ENCODE assay signal across 10 cellular contexts in genomic region chr3:52892625-52893311, GRCh38. TPM values are rescaled to one million over a fixed set of nuclear protein-coding genes. Genes with fewer than 3 reads are reported as not detected.
A peak's percentile ranks its signal among the peaks of the same experiment; 100 is the strongest.
DNase-seq lines count a peak whose midpoint lies in the region; ATAC-seq and TF ChIP-seq lines count a peak whose summit lies in the region.
"Had no signal": no experiment of that assay in that cellular context is flagged by ENCODE, and none has a peak within 500 bp of the region (broad histone marks: within the 10 kb centered on the region; RNA-seq: fewer than 3 reads in every experiment).

No MANE protein-coding gene starts in this region.

- no peak for ATAC-seq in HG03571 (IDR thresholded peaks at IDR 0.05; ENCODE audit: unreplicated experiment)
- ATAC-seq: A549 had no signal

- H3K36me3 ChIP-seq in suprapubic skin = no peaks in the 10 kb centered on the region

- no peak for TF ChIP-seq EP300 in suprapubic skin (IDR thresholded peaks at IDR 0.05)

- H3K4me3 ChIP-seq in fibroblast of pulmonary artery (replicated peaks; ENCODE audit: low read depth, low read length) = peak overlapping the region; percentile 4
- H3K4me3 ChIP-seq in suprapubic skin = peak overlapping the region; percentile 6
- H3K4me3 ChIP-seq: A549 had no signal

- H3K4me1 ChIP-seq in suprapubic skin = peaks cover 62% of the 10 kb centered on the region

- H3K9me3 ChIP-seq in suprapubic skin = no peaks in the 10 kb centered on the region
- H3K9me3 ChIP-seq: A549 had no signal

- no peak for TF ChIP-seq POLR2A in suprapubic skin (IDR thresholded peaks at IDR 0.05)

- DNase-seq in NCI-H2227 (lab: John Stamatoyannopoulos, UW; ENCODE audit: unreplicated experiment) (peak; percentile 14), NCI-H2227 treated with DMSO at 0.1 percent for 48 hours (lab: John Stamatoyannopoulos, UW) (no peak), fibroblast of pulmonary artery (ENCODE audit: low read depth) (peak; percentile 60), suprapubic skin (ENCODE audit: low spot score in 2 of 2) (no peak), NCI-H1930 (lab: John Stamatoyannopoulos, UW) (no peak), retina (no peak)
- DNase-seq in activated CD4-positive, alpha-beta T cell treated with anti-CD3 and anti-CD28 coated beads, Interleukin-2, amount 50 U/mL, for 1 hour = peak; percentile 33

- H3K27me3 ChIP-seq in suprapubic skin = no peaks in the 10 kb centered on the region

- no peak for TF ChIP-seq CTCF in fibroblast of pulmonary artery (IDR thresholded peaks at IDR 0.05; ENCODE audit: low read length, missing control alignments)
- TF ChIP-seq CTCF in suprapubic skin (IDR thresholded peaks at IDR 0.05) = no peak

- WGBS in suprapubic skin = 62% methylated on average over 8 of the region's 8 CpGs

- peak overlapping the region; percentile 61 for H3K27ac ChIP-seq in suprapubic skin
- H3K27ac ChIP-seq: A549 had no signal

RNA-seq across cellular contexts. Expression of gene STIMATE, which starts 4.6 kb away (rescaled TPM):
- total RNA-seq in suprapubic skin = 10 to 100 TPM; 15.9 to 25.7 (median 19.3) TPM

RNA-seq across cellular contexts. Expression of gene MUSTN1, which starts 57.9 kb away (rescaled TPM):
- 10 to 100 TPM in 2 of 4 donors, 1 to 10 TPM in 2; 1.6 to 14.5 (median 8.3) TPM for total RNA-seq in suprapubic skin
- total RNA-seq: astrocyte had no signal

Comparison
In these comparisons a context has a peak if more than half of its experiments do, and no peak if none do; other contexts are left out.
1. DNase-seq: peak in NCI-H2227 (single experiment), activated CD4-positive, alpha-beta T cell treated with anti-CD3 and anti-CD28 coated beads, Interleukin-2, amount 50 U/mL, for 1 hour (single experiment) and fibroblast of pulmonary artery (single experiment); none in NCI-H2227 treated with DMSO at 0.1 percent for 48 hours (single experiment), suprapubic skin (0 of 2), NCI-H1930 (0 of 2) and retina (single experiment).